ENCODE assay signal across 10 cellular contexts in genomic region chr9:13942695-13943094, GRCh38.
DNase-seq lines count a peak whose midpoint lies in the region; ATAC-seq, FAIRE-seq and TF ChIP-seq lines count a peak whose summit lies in the region.
"Had no signal": no experiment of that assay in that cellular context is flagged by ENCODE, and none has a peak within 500 bp of the region (broad histone marks: within the 10 kb centered on the region; RNA-seq: fewer than 3 reads in every experiment).

No MANE protein-coding gene starts in this region.

- intact Hi-C loops in posterior vena cava (cut with DNase I): no loop called here

- 20% methylated on average over 4 of the region's 4 CpGs for WGBS in A549 (ENCODE audit: missing lambda C conversion rate)

- peaks cover 10% of the 10 kb centered on the region; the same call in 2 of the 3 replicates for H3K4me1 ChIP-seq in A549

- H3K9me3 ChIP-seq in A549: no peaks in the 10 kb centered on the region
- H3K9me3 ChIP-seq: ascending aorta had no signal

- no peak for TF ChIP-seq EP300 in A549 (IDR thresholded peaks at IDR 0.05)

- FAIRE-seq in A549 (lab: Jason Lieb, UNC): no peak

- peak overlapping the region; percentile 10; the same call in 1 of the 3 replicates for H3K4me2 ChIP-seq in A549

- peak overlapping the region; percentile 21 to 33; a peak in 2 of 6 replicates for H3K27ac ChIP-seq in A549
- H3K27ac ChIP-seq: ascending aorta had no signal

- ATAC-seq in A549 (peak; percentile 87 to 99), GM18519 (IDR thresholded peaks at IDR 0.05; ENCODE audit: low FRiP score, unreplicated experiment) (peak; percentile 72), GM19324 (IDR thresholded peaks at IDR 0.05; ENCODE audit: low FRiP score, unreplicated experiment) (no peak), HG02763 (IDR thresholded peaks at IDR 0.05; ENCODE audit: unreplicated experiment) (no peak)
- ATAC-seq: Panc1 had no signal

- DNase-seq in A549 (ENCODE audit: low read depth in 1 of 2, low spot score in 1 of 2) (peak; percentile 36), kidney glomerular epithelial cell (lab: John Stamatoyannopoulos, UW) (peak; percentile 97), posterior vena cava (ENCODE audit: low spot score) (no peak), NCI-H187 treated with DMSO at 0.1 percent for 48 hours (lab: John Stamatoyannopoulos, UW) (no peak)
- peak; percentile 20 to 22 for DNase-seq in activated T-cell treated with anti-CD3 and anti-CD28 coated beads, Interleukin-2, amount 50 U/mL, for 48 hours

- H3K4me3 ChIP-seq in A549: no peak overlapping the region
- H3K4me3 ChIP-seq: ascending aorta had no signal

- no peak for TF ChIP-seq CTCF in A549 (IDR thresholded peaks at IDR 0.05)

- no peak for TF ChIP-seq POLR2A in A549 (IDR thresholded peaks at IDR 0.05; ENCODE audit: low read length)

- TF ChIP-seq RAD21 in A549 (conservative IDR thresholded peaks at IDR 0.05 in 1 of 2, IDR thresholded peaks at IDR 0.05 in 1 of 2): no peak

- POLR2A ChIA-PET in A549 (lab: Yijun Ruan, JAX): no interaction called here

- CTCF ChIA-PET in A549 (lab: Yijun Ruan, JAX): interaction anchor here (1.2 to 1.4 kb wide), 2 partner anchors 10 to 411 kb away, joined by 3 to 5 read pairs; no protein-coding TSS in a partner anchor

TF ChIP-seq in A549, 52 proteins besides CTCF, POLR2A, EP300 and RAD21:
- peak in 1 of 2 experiments; percentile 38; a peak in 1 of 4 replicates for TF ChIP-seq CEBPB (IDR thresholded peaks at IDR 0.05)
- TF ChIP-seq JUNB (IDR thresholded peaks at IDR 0.05): peak; percentile 29; the same call in 1 of the 2 replicates
- no peak for TF ChIP-seq CBX8 (IDR thresholded peaks at IDR 0.05)
- TF ChIP-seq MAX (IDR thresholded peaks at IDR 0.05): peak; percentile 20; the same call in 1 of the 2 replicates
- TF ChIP-seq FOSL2 (IDR thresholded peaks at IDR 0.05): peak; percentile 45; the same call in 1 of the 2 replicates
- peak; percentile 42 for TF ChIP-seq FOSL2 (CRISPR knock-in tag; IDR thresholded peaks at IDR 0.05)

Comparison
In these comparisons a context has a peak if more than half of its experiments do, and no peak if none do; other contexts are left out.
1. ATAC-seq: peak in A549 (2 of 2) and GM18519 (single experiment); none in GM19324 (single experiment) and HG02763 (single experiment).
2. DNase-seq: peak in A549 (2 of 2), activated T-cell treated with anti-CD3 and anti-CD28 coated beads, Interleukin-2, amount 50 U/mL, for 48 hours (2 of 2) and kidney glomerular epithelial cell (single experiment); none in posterior vena cava (single experiment) and NCI-H187 treated with DMSO at 0.1 percent for 48 hours (single experiment).